In the genomic region with DNA sequence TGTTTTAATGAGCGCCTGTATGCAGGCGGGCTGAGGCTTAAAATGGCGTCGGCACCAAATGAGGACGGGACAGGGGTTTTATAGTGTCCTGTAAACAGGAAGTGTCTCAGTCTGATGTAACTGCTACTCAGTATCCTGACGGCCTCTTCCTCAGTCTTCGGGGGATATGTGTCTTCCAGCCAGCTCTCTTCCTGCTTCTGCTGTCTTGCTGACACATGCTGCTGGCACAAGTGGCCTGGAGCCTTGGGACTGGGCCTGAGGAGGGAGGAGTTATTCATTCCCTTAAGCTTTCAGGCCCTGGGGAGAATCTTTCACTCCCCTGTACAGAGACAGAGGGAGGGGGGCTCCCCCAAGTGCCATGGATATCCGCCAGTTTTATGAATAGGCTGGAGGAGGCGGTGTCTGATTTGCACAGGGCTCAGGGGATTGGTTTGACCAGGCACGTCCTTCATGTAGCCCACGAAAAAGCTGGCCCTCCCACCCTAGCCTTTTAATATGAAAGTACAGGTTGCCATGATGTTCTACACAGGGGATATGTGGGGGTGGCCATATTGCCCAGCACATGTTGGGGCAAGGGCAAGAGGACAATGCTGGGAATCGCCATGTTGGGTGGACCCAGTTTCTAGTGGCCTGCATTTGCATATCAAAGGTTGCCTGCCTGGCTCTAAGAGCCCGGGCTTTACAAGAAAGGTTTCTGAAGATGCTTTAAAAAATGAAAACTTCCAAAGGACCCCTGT, we compare ENCODE assay signal across 9 cellular contexts. TPM values are rescaled to one million over a fixed set of nuclear protein-coding genes. Genes with fewer than 3 reads are reported as not detected.
DNase-seq lines count a peak whose midpoint lies in the region; ATAC-seq and TF ChIP-seq lines count a peak whose summit lies in the region.
"Had no signal": no experiment of that assay in that cellular context is flagged by ENCODE, and none has a peak within 500 bp of the region (broad histone marks: within the 10 kb centered on the region; RNA-seq: fewer than 3 reads in every experiment).

No MANE protein-coding gene starts in this region.

- H3K4me3 Mint-ChIP-seq in H9 (no peak overlapping the region), nephron progenitor cell (no peak overlapping the region)
- no peak overlapping the region for H3K4me3 Mint-ChIP-seq in CD8-positive, alpha-beta memory T cell

- H3K9me3 ChIP-seq in H9 (ENCODE audit: control insufficient read depth, low read depth, low read length) (no peaks in the 10 kb centered on the region), heart right ventricle (no peaks in the 10 kb centered on the region), smooth muscle cell (replicated peaks; ENCODE audit: low read depth) (no peaks in the 10 kb centered on the region)
- no peaks in the 10 kb centered on the region for H3K9me3 ChIP-seq in CD8-positive, alpha-beta memory T cell (ENCODE audit: low read length)

- H2AFZ ChIP-seq in H9 (ENCODE audit: low read length) (peak overlapping the region; percentile 74), smooth muscle cell (ENCODE audit: low read depth) (peak overlapping the region; percentile 63)

- no peaks in the 10 kb centered on the region for H3K36me3 ChIP-seq in heart right ventricle
- no peaks in the 10 kb centered on the region for H3K36me3 ChIP-seq in smooth muscle cell (ENCODE audit: low read depth)
- H3K36me3 ChIP-seq in CD8-positive, alpha-beta memory T cell (ENCODE audit: insufficient read depth, low read length): no peaks in the 10 kb centered on the region

- peak overlapping the region; percentile 48 for H2BK120ac ChIP-seq in H9 (ENCODE audit: low read depth, low read length, poor library complexity, severe bottlenecking)

- H3K56ac ChIP-seq in H9 (ENCODE audit: insufficient read length, low read depth, low read length): no peak overlapping the region

- no peak for TF ChIP-seq CTCF in H9 (conservative IDR thresholded peaks at IDR 0.05)
- no peak for TF ChIP-seq CTCF in heart right ventricle (IDR thresholded peaks at IDR 0.05)
- TF ChIP-seq CTCF in smooth muscle cell (IDR thresholded peaks at IDR 0.05; ENCODE audit: borderline replicate concordance, insufficient read depth, poor library complexity, severe bottlenecking): no peak
- TF ChIP-seq CTCF in nephron progenitor cell (IDR thresholded peaks at IDR 0.05): no peak

- no peak overlapping the region for H3K4me2 ChIP-seq in H9 (ENCODE audit: insufficient read depth, insufficient read length, low read length)
- no peak overlapping the region for H3K4me2 ChIP-seq in smooth muscle cell

- H3K4ac ChIP-seq in H9 (ENCODE audit: low read depth, low read length): no peak overlapping the region

- no peak overlapping the region for H3T11ph ChIP-seq in H9 (ENCODE audit: low read length)

- H4K5ac ChIP-seq in H9 (ENCODE audit: insufficient read length, low read depth, low read length): no peak overlapping the region

- H4K20me1 ChIP-seq in H9 (ENCODE audit: control insufficient read depth, insufficient read depth, insufficient read length) (no peaks in the 10 kb centered on the region), smooth muscle cell (ENCODE audit: low read depth) (no peaks in the 10 kb centered on the region)

- H3K79me2 ChIP-seq in H9 (ENCODE audit: insufficient read depth, low read length) (no peaks in the 10 kb centered on the region), smooth muscle cell (ENCODE audit: low read depth) (no peaks in the 10 kb centered on the region)

- H2BK5ac ChIP-seq in H9 (ENCODE audit: insufficient read length, low read length): no peak overlapping the region

- peaks cover 25 to 30% of the 10 kb centered on the region in 2 experiments for H3K4me1 Mint-ChIP-seq in H9
- H3K4me1 Mint-ChIP-seq in CD8-positive, alpha-beta memory T cell: no peaks in the 10 kb centered on the region
- H3K4me1 Mint-ChIP-seq in nephron progenitor cell: peaks cover 6% of the 10 kb centered on the region

- no peak overlapping the region for H3K23ac ChIP-seq in H9 (ENCODE audit: insufficient read length, low read depth, low read length)

- whole genome bisulfite sequencing in H9 (ENCODE audit: extremely low coverage, insufficient read length, low lambda C conversion rate): no CpG with 5 or more reads among the region's 13 CpGs
- WGBS in heart right ventricle, 2 donors: 44 to 61% methylated on average over 13 of the region's 13 CpGs
- 44% methylated on average over 13 of the region's 13 CpGs for WGBS in smooth muscle cell (ENCODE audit: low lambda C conversion rate)

- intact Hi-C loops in heart right ventricle (cut with DNase I): loop anchor here in 1 of 10 donors (5.0 kb wide), 1 partner anchor 126 kb away; a partner anchor contains a TSS

- peak; percentile 78 to 94 (median 88) for ATAC-seq in heart right ventricle
- no peak for ATAC-seq in stimulated activated naive CD8-positive, alpha-beta T cell treated with anti-CD3 and anti-CD28 coated beads, Interleukin-15, Interleukin-2, amounts not matched to agents 100 U/mL and 50 U/mL, for 24 hours

- H4K91ac ChIP-seq in H9 (ENCODE audit: insufficient read length, low read depth, low read length): no peak overlapping the region

- H3K9me3 Mint-ChIP-seq in H9 (no peaks in the 10 kb centered on the region), nephron progenitor cell (no peaks in the 10 kb centered on the region)
- H3K9me3 Mint-ChIP-seq in CD8-positive, alpha-beta memory T cell: no peaks in the 10 kb centered on the region

- no peak overlapping the region for H2BK12ac ChIP-seq in H9 (ENCODE audit: insufficient read length, low read depth, low read length)

- H3K27me3 ChIP-seq in H9 (ENCODE audit: insufficient read depth, low read length) (no peaks in the 10 kb centered on the region), heart right ventricle (no peaks in the 10 kb centered on the region), smooth muscle cell (ENCODE audit: low read depth) (no peaks in the 10 kb centered on the region)
- H3K27me3 ChIP-seq in CD8-positive, alpha-beta memory T cell (ENCODE audit: insufficient read depth, low read length, poor library complexity, severe bottlenecking): no peaks in the 10 kb centered on the region

- no peak overlapping the region for H2BK15ac ChIP-seq in H9 (ENCODE audit: low read depth, low read length)

- H3K27ac ChIP-seq in H9 (ENCODE audit: insufficient read length, low read depth, low read length) (no peak overlapping the region), heart right ventricle (peak overlapping the region in 7 of 10 donors; percentile 31 to 80 (median 62)), smooth muscle cell (ENCODE audit: low read depth) (peak overlapping the region; percentile 67)
- no peak overlapping the region for H3K27ac ChIP-seq in CD8-positive, alpha-beta memory T cell (ENCODE audit: low read depth, low read length)

- no peak overlapping the region for H2BK20ac ChIP-seq in H9 (ENCODE audit: low read depth, low read length, poor library complexity, severe bottlenecking)

- H3K27ac Mint-ChIP-seq in H9: peak overlapping the region in 2 of 3 experiments; percentile 22 to 88; a peak in 1 of 7 replicates
- no peak overlapping the region for H3K27ac Mint-ChIP-seq in CD8-positive, alpha-beta memory T cell
- no peak overlapping the region for H3K27ac Mint-ChIP-seq in nephron progenitor cell

- H2AK5ac ChIP-seq in H9 (ENCODE audit: insufficient read length, low read length): no peak overlapping the region

- H3K23me2 ChIP-seq in H9 (ENCODE audit: insufficient read length, low read depth, low read length, poor library complexity, severe bottlenecking): no peaks in the 10 kb centered on the region

- no peaks in the 10 kb centered on the region; the same call in 1 of the 2 replicates for H3K4me1 ChIP-seq in H9 (ENCODE audit: insufficient read depth, low read length)
- H3K4me1 ChIP-seq in heart right ventricle: peaks cover 0 to 6% (median 0%) of the 10 kb centered on the region in 9 donors
- no peaks in the 10 kb centered on the region for H3K4me1 ChIP-seq in smooth muscle cell (ENCODE audit: low read depth)
- no peaks in the 10 kb centered on the region for H3K4me1 ChIP-seq in CD8-positive, alpha-beta memory T cell (ENCODE audit: insufficient read depth, low read length)

- H3K9ac ChIP-seq in H9 (ENCODE audit: extremely low read depth, insufficient read length, low read length): no peak overlapping the region
- H3K9ac ChIP-seq in smooth muscle cell (ENCODE audit: low read depth): peak overlapping the region; percentile 1

- POLR2A ChIA-PET in CD8-positive, alpha-beta memory T cell (lab: Charles Lee): no interaction called here

- CTCF ChIA-PET in CD8-positive, alpha-beta memory T cell (lab: Charles Lee): no interaction called here

- no peaks in the 10 kb centered on the region for H3K27me3 Mint-ChIP-seq in H9 (ENCODE audit: low read depth)
- H3K27me3 Mint-ChIP-seq in CD8-positive, alpha-beta memory T cell: peaks cover 4 to 35% of the 10 kb centered on the region in 2 donors
- H3K27me3 Mint-ChIP-seq in nephron progenitor cell (ENCODE audit: low read depth, poor library complexity): no peaks in the 10 kb centered on the region

- peak; percentile 30 for DNase-seq in H9
- peak; percentile 92 for DNase-seq in T1000 (lab: John Stamatoyannopoulos, UW)
- DNase-seq in heart right ventricle: peak; percentile 54 to 65
- no peak for DNase-seq in smooth muscle cell (lab: John Stamatoyannopoulos, UW; ENCODE audit: unreplicated experiment)
- DNase-seq in CD8-positive, alpha-beta memory T cell: no peak
- DNase-seq in stimulated activated naive CD8-positive, alpha-beta T cell treated with anti-CD3 and anti-CD28 coated beads, Interleukin-15, Interleukin-2, amounts not matched to agents 100 U/mL and 50 U/mL, for 24 hours: no peak
- no peak for DNase-seq in effector CD4-positive, alpha-beta T cell
- no peak for DNase-seq in nephron progenitor cell
- DNase-seq: activated gamma-delta T cell treated with Interleukin-2 at 50 U/mL for 16 hours had no signal

- no peak overlapping the region for H4K8ac ChIP-seq in H9 (replicated peaks; ENCODE audit: insufficient read length, low read depth, low read length)

- no peaks in the 10 kb centered on the region for H3K79me1 ChIP-seq in H9 (ENCODE audit: insufficient read depth, low read depth, low read length, poor library complexity, severe bottlenecking)

- H3K14ac ChIP-seq in H9 (ENCODE audit: insufficient read depth, low read length): peak overlapping the region; percentile 21; the same call in 1 of the 2 replicates

- H3K18ac ChIP-seq in H9 (ENCODE audit: insufficient read length, low read depth, low read length): no peak overlapping the region

- H3K36me3 Mint-ChIP-seq in H9 (ENCODE audit: insufficient read depth in 1 of 3, low read depth in 3 of 3) (no peaks in the 10 kb centered on the region), nephron progenitor cell (ENCODE audit: low read depth) (no peaks in the 10 kb centered on the region)
- no peaks in the 10 kb centered on the region for H3K36me3 Mint-ChIP-seq in CD8-positive, alpha-beta memory T cell

- no peaks in the 10 kb centered on the region for H3F3A ChIP-seq in smooth muscle cell (ENCODE audit: low read depth)

- H3K4me3 ChIP-seq in heart right ventricle (no peak overlapping the region), smooth muscle cell (no peak overlapping the region)
- no peak overlapping the region for H3K4me3 ChIP-seq in CD8-positive, alpha-beta memory T cell (ENCODE audit: low read length)

RNA-seq across cellular contexts. Expression of a gene that starts 19.9 kb away (rescaled TPM):
- total RNA-seq in H9 (2021): 209 and 217 TPM in 2 replicates
- total RNA-seq in heart right ventricle: 100 to 1,000 TPM; 347 to 581 (median 535) TPM
- polyA plus RNA-seq in heart right ventricle: 100 to 1,000 TPM; 527 to 567 TPM
- total RNA-seq in smooth muscle cell: 175 and 270 TPM in 2 replicates
- 484 and 493 TPM in 2 replicates for polyA plus RNA-seq in smooth muscle cell
- 100 to 1,000 TPM; 102 to 103 TPM for total RNA-seq in CD8-positive, alpha-beta memory T cell
- polyA plus RNA-seq in CD8-positive, alpha-beta memory T cell: 263 TPM

Comparison
In these comparisons a context has a peak if more than half of its experiments do, and no peak if none do; other contexts are left out.
1. DNase-seq: peak in H9 (single experiment), T1000 (single experiment) and heart right ventricle (2 of 2); none in smooth muscle cell (single experiment), CD8-positive, alpha-beta memory T cell (0 of 5), stimulated activated naive CD8-positive, alpha-beta T cell treated with anti-CD3 and anti-CD28 coated beads, Interleukin-15, Interleukin-2, amounts not matched to agents 100 U/mL and 50 U/mL, for 24 hours (single experiment), effector CD4-positive, alpha-beta T cell (single experiment) and nephron progenitor cell (single experiment).
2. H3K27ac ChIP-seq: peak in heart right ventricle (7 of 10) and smooth muscle cell (single experiment); none in H9 (single experiment) and CD8-positive, alpha-beta memory T cell (single experiment).
3. H3K27ac Mint-ChIP-seq: peak in H9 (2 of 3); none in CD8-positive, alpha-beta memory T cell (0 of 8) and nephron progenitor cell (single experiment).